Comparison of ENCODE assay signal across 29 cellular contexts in genomic region chr3:86173401-86173800, GRCh38.
"Had no signal": no experiment of that assay in that cellular context is flagged by ENCODE, and none has a peak within 500 bp of the region (broad histone marks: within the 10 kb centered on the region; RNA-seq: fewer than 3 reads in every experiment).

No MANE protein-coding gene starts in this region.

- H3K36me3 Mint-ChIP-seq: memory B cell, mesothelial cell of epicardium, naive B cell had no signal

- H3K9me3 Mint-ChIP-seq: mesothelial cell of epicardium; neural crest cell; stimulated activated naive CD8-positive, alpha-beta T cell treated with anti-CD3 and anti-CD28 coated beads, Interleukin-15, amount 100 ng/mL, for 72 hours had no signal

- H3K27ac ChIP-seq: coronary artery, gastrocnemius medialis, hepatocyte, prostate gland, right atrium auricular region, suprapubic skin, transverse colon, upper lobe of right lung, uterus had no signal

- H3K4me3 ChIP-seq: coronary artery, gastrocnemius medialis, hepatocyte, lung, mucosa of descending colon, prostate gland, right atrium auricular region, smooth muscle cell, suprapubic skin, transverse colon, upper lobe of right lung, uterus had no signal

- H3K9me3 ChIP-seq: gastrocnemius medialis, mucosa of descending colon, prostate gland, right atrium auricular region, suprapubic skin, transverse colon, upper lobe of right lung, uterus had no signal

- H3K27me3 Mint-ChIP-seq: effector memory CD8-positive, alpha-beta T cell; memory B cell; naive B cell; natural killer cell treated with Interleukin-12 subunit alpha and Interleukin-12 subunit beta and Interleukin-15 and Interleukin-18, amount 100 ng/mL, for 72 hours; stimulated activated naive CD8-positive, alpha-beta T cell treated with anti-CD3 and anti-CD28 coated beads, Interleukin-15, amount 100 ng/mL, for 72 hours had no signal

- H3K79me2 ChIP-seq: hepatocyte had no signal

- DNase-seq: effector memory CD8-positive, alpha-beta T cell; foreskin fibroblast; gastrocnemius medialis; kidney; mucosa of descending colon; naive B cell; stimulated activated CD4-positive, alpha-beta T cell treated with anti-CD3 and anti-CD28 coated beads, Interleukin-12 subunit alpha, Interleukin-12 subunit beta, amount 100 ng/mL, for 4 hours; stimulated activated CD4-positive, alpha-beta T cell treated with anti-CD3 and anti-CD28 coated beads, Interleukin-1b, Interleukin-23, amount 100 ng/mL, for 48 hours; stimulated activated CD4-positive, alpha-beta T cell treated with anti-CD3 and anti-CD28 coated beads, Interleukin-4, amount 100 ng/mL, for 1 hour; stimulated activated CD8-positive, alpha-beta memory T cell treated with anti-CD3 and anti-CD28 coated beads, Interleukin-4, amount 100 ng/mL, for 48 hours; stimulated activated naive CD4-positive, alpha-beta T cell; stimulated activated naive CD8-positive, alpha-beta T cell treated with anti-CD3 and anti-CD28 coated beads, Interleukin-15, amount 100 ng/mL, for 72 hours; transverse colon; upper lobe of right lung; uterus had no signal

- H3K4me1 Mint-ChIP-seq: memory B cell; naive B cell; stimulated activated naive CD8-positive, alpha-beta T cell treated with anti-CD3 and anti-CD28 coated beads, Interleukin-15, amount 100 ng/mL, for 72 hours had no signal

- H3K4me1 ChIP-seq: gastrocnemius medialis, prostate gland, right atrium auricular region, suprapubic skin, upper lobe of right lung, uterus had no signal

- H3K27ac Mint-ChIP-seq: effector memory CD8-positive, alpha-beta T cell; memory B cell; mesothelial cell of epicardium; naive B cell; natural killer cell treated with Interleukin-12 subunit alpha and Interleukin-12 subunit beta and Interleukin-15 and Interleukin-18, amount 100 ng/mL, for 72 hours; stimulated activated naive CD8-positive, alpha-beta T cell treated with anti-CD3 and anti-CD28 coated beads, Interleukin-15, amount 100 ng/mL, for 72 hours had no signal

- ATAC-seq: effector memory CD8-positive, alpha-beta T cell; esophagus mucosa; gastrocnemius medialis; left lobe of liver; mucosa of descending colon; natural killer cell treated with Interleukin-12 subunit alpha and Interleukin-12 subunit beta and Interleukin-15 and Interleukin-18, amount 100 ng/mL, for 72 hours; sciatic nerve; stimulated activated naive CD8-positive, alpha-beta T cell treated with anti-CD3 and anti-CD28 coated beads, Interleukin-15, amount 100 ng/mL, for 72 hours; upper lobe of right lung had no signal

- H3K4me2 ChIP-seq: hepatocyte, smooth muscle cell had no signal

- H2AFZ ChIP-seq: hepatocyte had no signal

- H3K27me3 ChIP-seq: gastrocnemius medialis, hepatocyte, right atrium auricular region, suprapubic skin, transverse colon, upper lobe of right lung, uterus had no signal

- H3K36me3 ChIP-seq: gastrocnemius medialis, prostate gland, right atrium auricular region, suprapubic skin, transverse colon, upper lobe of right lung had no signal

- H3K4me3 Mint-ChIP-seq: effector memory CD8-positive, alpha-beta T cell; memory B cell; mesothelial cell of epicardium; naive B cell; natural killer cell treated with Interleukin-12 subunit alpha and Interleukin-12 subunit beta and Interleukin-15 and Interleukin-18, amount 100 ng/mL, for 72 hours; neural crest cell; stimulated activated naive CD8-positive, alpha-beta T cell treated with anti-CD3 and anti-CD28 coated beads, Interleukin-15, amount 100 ng/mL, for 72 hours had no signal
